13 cellular contexts compared by ENCODE assay signal in the genomic region with DNA sequence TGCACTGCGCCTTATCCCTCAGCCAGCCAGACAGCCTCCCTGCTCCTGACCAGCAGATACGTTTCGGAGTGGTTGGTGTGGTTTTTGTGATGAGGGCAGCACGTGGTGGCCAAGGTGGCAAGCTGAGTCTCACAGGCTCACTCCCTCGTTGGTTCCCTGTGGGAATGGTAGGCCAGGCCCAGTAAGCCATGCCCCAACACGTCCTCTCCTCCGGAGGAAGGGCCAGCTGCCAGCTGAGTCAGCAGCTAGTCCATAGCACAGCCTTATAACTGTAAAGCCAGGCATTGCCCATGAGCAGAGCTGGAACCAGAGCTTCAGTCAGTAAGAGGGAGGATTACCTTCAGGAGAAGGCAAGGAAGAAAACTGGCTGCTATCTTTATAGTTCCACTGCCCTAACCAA. TPM values are rescaled to one million over a fixed set of nuclear protein-coding genes. Genes with fewer than 3 reads are reported as not detected.
DNase-seq lines count a peak whose midpoint lies in the region; ATAC-seq and TF ChIP-seq lines count a peak whose summit lies in the region.
"Had no signal": no experiment of that assay in that cellular context is flagged by ENCODE, and none has a peak within 500 bp of the region (broad histone marks: within the 10 kb centered on the region; RNA-seq: fewer than 3 reads in every experiment).

No MANE protein-coding gene starts in this region.

- no peaks in the 10 kb centered on the region for H3K27me3 ChIP-seq in WERI-Rb-1 (ENCODE audit: insufficient read depth, low read depth, severe bottlenecking)
- H3K27me3 ChIP-seq in CD4-positive, alpha-beta T cell (ENCODE audit: control insufficient read depth, insufficient read depth, low read length), result no peaks in the 10 kb centered on the region

- intact Hi-C loops in CD4-positive, alpha-beta T cell (cut with DNase I, micrococcal nuclease), result no loop called here

- H3K9me3 Mint-ChIP-seq in activated T-cell treated with anti-CD3 and anti-CD28 coated beads, Interleukin-2, amount 50 U/mL, for 72 hours, result no peaks in the 10 kb centered on the region
- H3K9me3 Mint-ChIP-seq in stimulated activated naive B cell treated with anti-CD40 and anti-IgM and Interleukin-4, amounts not matched to agents 10 μg/mL and 1 μg/mL and 100 μg/mL, for 72 hours, result no peaks in the 10 kb centered on the region
- H3K9me3 Mint-ChIP-seq in CD4-positive, alpha-beta T cell, result no peaks in the 10 kb centered on the region

- no peak overlapping the region for H3K4me3 ChIP-seq in WERI-Rb-1 (ENCODE audit: low read depth, low read length)
- H3K4me3 ChIP-seq in fibroblast of the aortic adventitia (ENCODE audit: low read depth, low read length), result no peak overlapping the region

- H3K27ac Mint-ChIP-seq in activated T-cell treated with anti-CD3 and anti-CD28 coated beads, Interleukin-2, amount 50 U/mL, for 72 hours, result peak overlapping the region; percentile 19
- peak overlapping the region; percentile 90 for H3K27ac Mint-ChIP-seq in stimulated activated naive B cell treated with anti-CD40 and anti-IgM and Interleukin-4, amounts not matched to agents 10 μg/mL and 1 μg/mL and 100 μg/mL, for 72 hours
- H3K27ac Mint-ChIP-seq in CD4-positive, alpha-beta T cell, result no peak overlapping the region

- peak overlapping the region; percentile 15 for H3K27ac ChIP-seq in WERI-Rb-1
- H3K27ac ChIP-seq in CD4-positive, alpha-beta T cell (ENCODE audit: low read depth, low read length), result no peak overlapping the region

- no peak overlapping the region for H3K4me3 Mint-ChIP-seq in activated T-cell treated with anti-CD3 and anti-CD28 coated beads, Interleukin-2, amount 50 U/mL, for 72 hours
- H3K4me3 Mint-ChIP-seq in stimulated activated naive B cell treated with anti-CD40 and anti-IgM and Interleukin-4, amounts not matched to agents 10 μg/mL and 1 μg/mL and 100 μg/mL, for 72 hours, result no peak overlapping the region
- H3K4me3 Mint-ChIP-seq in CD4-positive, alpha-beta T cell, result no peak overlapping the region

- ATAC-seq in activated T-cell treated with anti-CD3 and anti-CD28 coated beads, Interleukin-2, amount 50 U/mL, for 72 hours (replicated peaks in 1 of 2), result no peak
- no peak for ATAC-seq in stimulated activated naive B cell treated with anti-CD40 and anti-IgM and Interleukin-4, amounts not matched to agents 10 μg/mL and 1 μg/mL and 100 μg/mL, for 72 hours (replicated peaks)
- ATAC-seq in CD4-positive, alpha-beta T cell (ENCODE audit: poor library complexity), result no peak

- peaks cover 51% of the 10 kb centered on the region for H3K36me3 ChIP-seq in WERI-Rb-1

- TF ChIP-seq CTCF in WERI-Rb-1 (IDR thresholded peaks at IDR 0.05; ENCODE audit: low read depth, low read length) (no peak), fibroblast of the aortic adventitia (IDR thresholded peaks at IDR 0.05; ENCODE audit: insufficient read depth, low read length) (no peak)
- no peak for TF ChIP-seq CTCF in CD4-positive, alpha-beta T cell (IDR thresholded peaks at IDR 0.05)

- H3K4me1 Mint-ChIP-seq in activated T-cell treated with anti-CD3 and anti-CD28 coated beads, Interleukin-2, amount 50 U/mL, for 72 hours (ENCODE audit: low read depth), result peaks cover 33% of the 10 kb centered on the region
- H3K4me1 Mint-ChIP-seq in stimulated activated naive B cell treated with anti-CD40 and anti-IgM and Interleukin-4, amounts not matched to agents 10 μg/mL and 1 μg/mL and 100 μg/mL, for 72 hours, result peaks cover 38 to 53% of the 10 kb centered on the region in 2 donors
- H3K4me1 Mint-ChIP-seq in CD4-positive, alpha-beta T cell (ENCODE audit: low read depth), result peaks cover 14% of the 10 kb centered on the region

- no peaks in the 10 kb centered on the region for H3K9me3 ChIP-seq in WERI-Rb-1 (ENCODE audit: severe bottlenecking)
- H3K9me3 ChIP-seq in CD4-positive, alpha-beta T cell (ENCODE audit: control insufficient read depth, low read length), result no peaks in the 10 kb centered on the region

- no peak for DNase-seq in activated T-cell treated with anti-CD3 and anti-CD28 coated beads, Interleukin-2, amount 50 U/mL, for 72 hours
- DNase-seq in activated T-cell treated with anti-CD3 and anti-CD28 coated beads for 4 hours (no peak), WERI-Rb-1 (peak; percentile 44), fibroblast of the aortic adventitia (ENCODE audit: low read depth) (peak; percentile 87), NCI-H69 (lab: John Stamatoyannopoulos, UW) (no peak), CD1c-positive myeloid dendritic cell (ENCODE audit: extremely low spot score) (no peak)
- no peak for DNase-seq in stimulated activated naive B cell treated with anti-CD40 and anti-IgM and Interleukin-4, amounts not matched to agents 10 μg/mL and 1 μg/mL and 100 μg/mL, for 72 hours
- DNase-seq in CD4-positive, alpha-beta T cell, result no peak
- DNase-seq: activated CD4-positive, CD25-positive, alpha-beta regulatory T cell; effector memory CD4-positive, alpha-beta T cell; MV-4-11 had no signal

- POLR2A ChIA-PET in CD4-positive, alpha-beta T cell (lab: Charles Lee), result no interaction called here

- no peaks in the 10 kb centered on the region for H3K27me3 Mint-ChIP-seq in activated T-cell treated with anti-CD3 and anti-CD28 coated beads, Interleukin-2, amount 50 U/mL, for 72 hours (ENCODE audit: low read depth)
- no peaks in the 10 kb centered on the region for H3K27me3 Mint-ChIP-seq in stimulated activated naive B cell treated with anti-CD40 and anti-IgM and Interleukin-4, amounts not matched to agents 10 μg/mL and 1 μg/mL and 100 μg/mL, for 72 hours
- no peaks in the 10 kb centered on the region for H3K27me3 Mint-ChIP-seq in CD4-positive, alpha-beta T cell

- H3K36me3 Mint-ChIP-seq in activated T-cell treated with anti-CD3 and anti-CD28 coated beads, Interleukin-2, amount 50 U/mL, for 72 hours (ENCODE audit: insufficient read depth in 2 of 2), result peaks cover 5 to 14% of the 10 kb centered on the region in 2 donors
- peaks cover 41 to 57% of the 10 kb centered on the region in 2 donors for H3K36me3 Mint-ChIP-seq in stimulated activated naive B cell treated with anti-CD40 and anti-IgM and Interleukin-4, amounts not matched to agents 10 μg/mL and 1 μg/mL and 100 μg/mL, for 72 hours
- H3K36me3 Mint-ChIP-seq in CD4-positive, alpha-beta T cell (ENCODE audit: low read depth), result peaks cover 75% of the 10 kb centered on the region

- CTCF ChIA-PET in CD4-positive, alpha-beta T cell (lab: Charles Lee), result no interaction called here

RNA-seq across cellular contexts. Expression of a gene that starts 29.5 kb away (rescaled TPM):
- total RNA-seq in activated T-cell treated with anti-CD3 and anti-CD28 coated beads, Interleukin-2, amount 50 U/mL, for 72 hours, result 100 to 1,000 TPM; 145 to 151 TPM
- 67.1 and 97.9 TPM in 2 replicates for total RNA-seq in fibroblast of the aortic adventitia (ENCODE audit: low replicate concordance)
- total RNA-seq in CD4-positive, alpha-beta T cell, result 100 to 1,000 TPM; 115 to 120 TPM

RNA-seq across cellular contexts. Expression of a gene that starts 40.6 kb away (rescaled TPM):
- not detected for total RNA-seq in activated T-cell treated with anti-CD3 and anti-CD28 coated beads, Interleukin-2, amount 50 U/mL, for 72 hours
- total RNA-seq in fibroblast of the aortic adventitia (ENCODE audit: low replicate concordance), result not detected in 2 replicates
- not detected for total RNA-seq in CD4-positive, alpha-beta T cell
- total RNA-seq: osteocyte, urinary bladder had no signal

RNA-seq across cellular contexts. Expression of a gene that starts 43.9 kb away (rescaled TPM):
- 10 to 100 TPM; 80.4 to 84.5 TPM for total RNA-seq in activated T-cell treated with anti-CD3 and anti-CD28 coated beads, Interleukin-2, amount 50 U/mL, for 72 hours
- total RNA-seq in fibroblast of the aortic adventitia (ENCODE audit: low replicate concordance), result 71.5 and 73.9 TPM in 2 replicates
- 10 to 100 TPM; 65.8 to 66.0 TPM for total RNA-seq in CD4-positive, alpha-beta T cell

RNA-seq across cellular contexts. Expression of a gene that starts 44.3 kb away (rescaled TPM):
- 10 to 100 TPM; 18.2 to 23.7 TPM for total RNA-seq in activated T-cell treated with anti-CD3 and anti-CD28 coated beads, Interleukin-2, amount 50 U/mL, for 72 hours
- total RNA-seq in fibroblast of the aortic adventitia (ENCODE audit: low replicate concordance), result 16.5 and 18.6 TPM in 2 replicates
- total RNA-seq in CD4-positive, alpha-beta T cell, result 10 to 100 TPM; 14.3 to 14.9 TPM

Comparison
In these comparisons a context has a peak if more than half of its experiments do, and no peak if none do; other contexts are left out.
1. DNase-seq: peak in WERI-Rb-1 (single experiment) and fibroblast of the aortic adventitia (single experiment); none in activated T-cell treated with anti-CD3 and anti-CD28 coated beads, Interleukin-2, amount 50 U/mL, for 72 hours (0 of 2), activated T-cell treated with anti-CD3 and anti-CD28 coated beads for 4 hours (single experiment), stimulated activated naive B cell treated with anti-CD40 and anti-IgM and Interleukin-4, amounts not matched to agents 10 μg/mL and 1 μg/mL and 100 μg/mL, for 72 hours (single experiment), CD4-positive, alpha-beta T cell (0 of 10), NCI-H69 (single experiment) and CD1c-positive myeloid dendritic cell (single experiment).